ENCODE assay signal across 24 cellular contexts in the genomic region with DNA sequence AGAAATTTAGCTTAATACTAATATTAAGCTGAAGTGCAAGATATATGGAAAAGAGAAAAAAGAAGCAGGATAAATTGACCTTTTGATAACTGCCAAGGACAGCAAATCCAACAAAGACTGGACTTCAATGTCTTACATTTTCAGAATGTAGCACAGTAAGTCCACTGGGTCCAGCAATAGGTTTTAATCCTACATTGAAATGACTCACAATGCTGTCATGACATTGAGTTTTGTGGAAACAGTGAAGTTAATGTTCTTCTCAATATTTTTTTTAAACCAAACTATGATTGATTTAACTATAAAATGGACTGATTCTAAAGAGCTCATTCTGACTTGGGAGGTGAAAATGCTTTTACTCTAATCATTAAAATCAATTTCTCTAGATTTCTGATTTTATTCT.
DNase-seq lines count a peak whose midpoint lies in the region; ATAC-seq and TF ChIP-seq lines count a peak whose summit lies in the region.
"Had no signal": no experiment of that assay in that cellular context is flagged by ENCODE, and none has a peak within 500 bp of the region (broad histone marks: within the 10 kb centered on the region; RNA-seq: fewer than 3 reads in every experiment).

No MANE protein-coding gene starts in this region.

- TF ChIP-seq POLR2A in IMR-90 (IDR thresholded peaks at IDR 0.05; ENCODE audit: low read depth, low read length) = no peak

- POLR2A ChIA-PET in IMR-90 (lab: Charles Lee; ENCODE audit: unreplicated experiment) = no interaction called here
- POLR2A ChIA-PET in WTC11 (lab: Charles Lee) = no interaction called here

- no peaks in the 10 kb centered on the region for H4K20me1 ChIP-seq in IMR-90 (ENCODE audit: insufficient read depth, low read length)
- H4K20me1 ChIP-seq in fibroblast of lung (ENCODE audit: control insufficient read depth, extremely low read depth, insufficient read depth, low read length) = no peaks in the 10 kb centered on the region

- H2AFZ ChIP-seq in ACC112 (ENCODE audit: low read length, unreplicated experiment) (no peak overlapping the region), IMR-90 (replicated peaks; ENCODE audit: low read length, poor library complexity) (no peak overlapping the region), fibroblast of lung (ENCODE audit: low read length) (no peak overlapping the region)
- H2AFZ ChIP-seq: PC-9 had no signal

- no peak overlapping the region for H2BK5ac ChIP-seq in IMR-90 (ENCODE audit: low read depth, low read length, poor library complexity, severe bottlenecking)

- H2AK9ac ChIP-seq in IMR-90 (replicated peaks; ENCODE audit: low read depth, low read length, poor library complexity) = no peak overlapping the region

- no peak overlapping the region for H3K4me2 ChIP-seq in IMR-90 (ENCODE audit: low read depth, low read length)
- no peak overlapping the region for H3K4me2 ChIP-seq in fibroblast of lung (ENCODE audit: extremely low read depth, insufficient read depth, low read length)
- H3K4me2 ChIP-seq: PC-9 had no signal

- H3K4me3 ChIP-seq in ACC112 (ENCODE audit: low read depth, low read length) (no peak overlapping the region), IMR-90 (ENCODE audit: insufficient read depth, low read depth, low read length) (no peak overlapping the region), astrocyte of the spinal cord (ENCODE audit: low read depth, low read length) (no peak overlapping the region), fibroblast of lung (replicated peaks in 1 of 4; ENCODE audit: control extremely low read depth in 1 of 4, insufficient read depth in 1 of 4, low read depth in 3 of 4, low read length in 4 of 4) (no peak overlapping the region)
- H3K4me3 ChIP-seq: PC-9 had no signal

- no peak for TF ChIP-seq RAD21 in IMR-90 (IDR thresholded peaks at IDR 0.05; ENCODE audit: low read length)

- H3K27ac Mint-ChIP-seq in stimulated activated effector memory CD8-positive, alpha-beta T cell treated with anti-CD3 and anti-CD28 coated beads, Interleukin-12 subunit alpha, Interleukin-12 subunit beta, amount 100 ng/mL, for 72 hours = no peak overlapping the region
- no peak overlapping the region for H3K27ac Mint-ChIP-seq in WTC11

- in situ Hi-C loops in IMR-90 (cut with MboI; ENCODE audit: low sequenced_read_pairs) = no loop called here
- in situ Hi-C loops in astrocyte of the spinal cord (cut with HindIII; ENCODE audit: low sequenced_read_pairs) = no loop called here

- no peak overlapping the region for H4K5ac ChIP-seq in IMR-90 (ENCODE audit: low read depth, low read length)

- H4K91ac ChIP-seq in IMR-90 (ENCODE audit: insufficient read depth, low read depth, low read length) = no peak overlapping the region

- DNase-seq in IMR-90 (peak; percentile 4), astrocyte of the spinal cord (ENCODE audit: low read depth, low spot score) (peak; percentile 27), fibroblast of lung (ENCODE audit: low read depth in 2 of 2) (peak; percentile 5 to 24), WTC11 (ENCODE audit: low spot score) (no peak), left lobe of liver (ENCODE audit: low spot score) (no peak)
- DNase-seq in stimulated activated effector memory CD8-positive, alpha-beta T cell treated with anti-CD3 and anti-CD28 coated beads, Interleukin-12 subunit alpha, Interleukin-12 subunit beta, amount 100 ng/mL, for 72 hours (ENCODE audit: low spot score in 2 of 2) = no peak
- no peak for DNase-seq in activated CD8-positive, alpha-beta memory T cell treated with anti-CD3 and anti-CD28 coated beads, Interleukin-2, amount 50 U/mL, for 48 hours
- DNase-seq: ACHN; BE2C; H7; KG1; NCI-H1048; NCI-H1417; NCI-H1694; NCI-H2029 treated with DMSO at 0.1 percent for 48 hours; NCI-H446 treated with DMSO at 0.1 percent for 48 hours; NCI-H526; NCI-H82; NK-92 treated with Interleukin-12 subunit alpha and Interleukin-12 subunit beta, amount 100 ng/mL, for 24 hours; PC-9; SHP77 had no signal

- no peaks in the 10 kb centered on the region for H3K4me1 Mint-ChIP-seq in stimulated activated effector memory CD8-positive, alpha-beta T cell treated with anti-CD3 and anti-CD28 coated beads, Interleukin-12 subunit alpha, Interleukin-12 subunit beta, amount 100 ng/mL, for 72 hours
- H3K4me1 Mint-ChIP-seq in WTC11 = no peaks in the 10 kb centered on the region

- no peak overlapping the region for H2BK15ac ChIP-seq in IMR-90 (ENCODE audit: low read depth, low read length)

- H3K36me3 Mint-ChIP-seq in stimulated activated effector memory CD8-positive, alpha-beta T cell treated with anti-CD3 and anti-CD28 coated beads, Interleukin-12 subunit alpha, Interleukin-12 subunit beta, amount 100 ng/mL, for 72 hours = no peaks in the 10 kb centered on the region
- peaks cover 5% of the 10 kb centered on the region; the same call in 1 of the 2 replicates for H3K36me3 Mint-ChIP-seq in WTC11

- intact Hi-C loops in IMR-90 (cut with micrococcal nuclease) = no loop called here

- H2AK5ac ChIP-seq in IMR-90 (ENCODE audit: low read depth, low read length) = no peak overlapping the region

- H3K27me3 ChIP-seq in ACC112 (ENCODE audit: insufficient read depth, low read length) (no peaks in the 10 kb centered on the region), IMR-90 (ENCODE audit: control insufficient read depth, insufficient read depth, low read length) (no peaks in the 10 kb centered on the region), fibroblast of lung (ENCODE audit: control insufficient read depth, insufficient read depth, low read length) (no peaks in the 10 kb centered on the region)
- H3K27me3 ChIP-seq: BE2C had no signal

- H3K14ac ChIP-seq in IMR-90 (replicated peaks; ENCODE audit: low read depth, low read length) = no peak overlapping the region

- H3K36me3 ChIP-seq in ACC112 (ENCODE audit: insufficient read depth, low read length) = no peaks in the 10 kb centered on the region
- H3K36me3 ChIP-seq in IMR-90 (ENCODE audit: control insufficient read depth, insufficient read depth, low read length) = no peaks in the 10 kb centered on the region
- no peaks in the 10 kb centered on the region for H3K36me3 ChIP-seq in fibroblast of lung (ENCODE audit: control insufficient read depth, insufficient read depth, low read length)
- H3K36me3 ChIP-seq: BE2C had no signal

- no peak overlapping the region for H3K4ac ChIP-seq in IMR-90 (ENCODE audit: low read depth, low read length)

- no peak overlapping the region for H3K56ac ChIP-seq in IMR-90 (ENCODE audit: extremely low read depth, insufficient read depth, low read length)

- H4K8ac ChIP-seq in IMR-90 (ENCODE audit: low read depth in 2 of 2, low read length in 2 of 2) = no peak overlapping the region

- H3K4me3 Mint-ChIP-seq in stimulated activated effector memory CD8-positive, alpha-beta T cell treated with anti-CD3 and anti-CD28 coated beads, Interleukin-12 subunit alpha, Interleukin-12 subunit beta, amount 100 ng/mL, for 72 hours = no peak overlapping the region
- H3K4me3 Mint-ChIP-seq in WTC11 = no peak overlapping the region

- ATAC-seq in IMR-90 (ENCODE audit: low read depth) (no peak), WTC11 (no peak), left lobe of liver (no peak)
- no peak for ATAC-seq in stimulated activated effector memory CD8-positive, alpha-beta T cell treated with anti-CD3 and anti-CD28 coated beads, Interleukin-12 subunit alpha, Interleukin-12 subunit beta, amount 100 ng/mL, for 72 hours

- peaks cover 13% of the 10 kb centered on the region for H3K4me1 ChIP-seq in ACC112 (ENCODE audit: control insufficient read depth, insufficient read depth, low read length, unreplicated experiment)
- no peaks in the 10 kb centered on the region for H3K4me1 ChIP-seq in IMR-90 (ENCODE audit: control insufficient read depth, insufficient read depth, low read length)
- H3K4me1 ChIP-seq in fibroblast of lung (ENCODE audit: control insufficient read depth, extremely low read depth, insufficient read depth, low read length) = no peaks in the 10 kb centered on the region
- H3K4me1 ChIP-seq: BE2C had no signal

- no peak overlapping the region for H3K23ac ChIP-seq in IMR-90 (ENCODE audit: low read depth, low read length)

- H2BK20ac ChIP-seq in IMR-90 (ENCODE audit: low read depth, low read length) = no peak overlapping the region

- H3K79me1 ChIP-seq in IMR-90 (ENCODE audit: low read depth in 1 of 2, low read length in 2 of 2) = no peaks in the 10 kb centered on the region

- TF ChIP-seq CTCF in IMR-90 (conservative IDR thresholded peaks at IDR 0.05; ENCODE audit: low read depth, low read length) (no peak), astrocyte of the spinal cord (IDR thresholded peaks at IDR 0.05; ENCODE audit: low read depth, low read length) (no peak), fibroblast of lung (conservative IDR thresholded peaks at IDR 0.05 in 1 of 2, IDR thresholded peaks at IDR 0.05 in 1 of 2; ENCODE audit: low read depth in 1 of 2, low read length in 2 of 2) (no peak), WTC11 (IDR thresholded peaks at IDR 0.05) (no peak)

- H3K9me3 Mint-ChIP-seq in stimulated activated effector memory CD8-positive, alpha-beta T cell treated with anti-CD3 and anti-CD28 coated beads, Interleukin-12 subunit alpha, Interleukin-12 subunit beta, amount 100 ng/mL, for 72 hours = peaks cover 18% of the 10 kb centered on the region
- H3K9me3 Mint-ChIP-seq in WTC11 = peaks cover 5% of the 10 kb centered on the region

- no TSS peak for BruUV-seq in IMR-90 (replicated peaks; lab: Mats Ljungman, UMichigan)

- CTCF ChIA-PET in IMR-90 (lab: Yijun Ruan, JAX) (interaction anchor here (0.6 kb wide), 1 partner anchor 11 kb away, joined by 4 read pairs; no protein-coding TSS in a partner anchor), WTC11 (lab: Charles Lee) (no interaction called here)

- H3K79me2 ChIP-seq in ACC112 (ENCODE audit: control insufficient read depth, insufficient read depth, low read length, unreplicated experiment) (no peaks in the 10 kb centered on the region), fibroblast of lung (ENCODE audit: control insufficient read depth, insufficient read depth, low read length) (no peaks in the 10 kb centered on the region)

- no peak overlapping the region for H2BK120ac ChIP-seq in IMR-90 (ENCODE audit: low read depth, low read length)

- H3K27ac ChIP-seq in ACC112 (ENCODE audit: low read depth, low read length) = peak overlapping the region; percentile 24; the same call in 1 of the 2 replicates
- H3K27ac ChIP-seq in IMR-90 (ENCODE audit: insufficient read depth, low read length) = no peak overlapping the region
- no peak overlapping the region for H3K27ac ChIP-seq in fibroblast of lung (ENCODE audit: insufficient read depth, low read length)
- H3K27ac ChIP-seq: 22Rv1, PC-9, RWPE1 had no signal

- H3K27me3 Mint-ChIP-seq in WTC11 (ENCODE audit: low read depth) = no peaks in the 10 kb centered on the region

- no peaks in the 10 kb centered on the region for H3K9me1 ChIP-seq in IMR-90 (ENCODE audit: insufficient read depth, low read length)

- H3K18ac ChIP-seq in IMR-90 (ENCODE audit: low read depth, low read length) = no peak overlapping the region

- H3K9me3 ChIP-seq in IMR-90 (ENCODE audit: control insufficient read depth, insufficient read depth, low read length) (no peaks in the 10 kb centered on the region), fibroblast of lung (ENCODE audit: control insufficient read depth, insufficient read depth, low read depth, low read length) (no peaks in the 10 kb centered on the region)
- H3K9me3 ChIP-seq: BE2C had no signal

- no peak overlapping the region for H3K9ac ChIP-seq in IMR-90 (ENCODE audit: low read depth, low read length)
- no peak overlapping the region for H3K9ac ChIP-seq in fibroblast of lung (ENCODE audit: insufficient read depth, low read length)

- dilution Hi-C loops in IMR-90 (cut with HindIII; ENCODE audit: low sequenced_read_pairs, unreplicated experiment) = no loop called here

Comparison
In these comparisons a context has a peak if more than half of its experiments do, and no peak if none do; other contexts are left out.
1. DNase-seq: peak in IMR-90 (single experiment), astrocyte of the spinal cord (single experiment) and fibroblast of lung (2 of 2); none in stimulated activated effector memory CD8-positive, alpha-beta T cell treated with anti-CD3 and anti-CD28 coated beads, Interleukin-12 subunit alpha, Interleukin-12 subunit beta, amount 100 ng/mL, for 72 hours (0 of 2), WTC11 (single experiment), left lobe of liver (single experiment) and activated CD8-positive, alpha-beta memory T cell treated with anti-CD3 and anti-CD28 coated beads, Interleukin-2, amount 50 U/mL, for 48 hours (single experiment).